In the genomic region with DNA sequence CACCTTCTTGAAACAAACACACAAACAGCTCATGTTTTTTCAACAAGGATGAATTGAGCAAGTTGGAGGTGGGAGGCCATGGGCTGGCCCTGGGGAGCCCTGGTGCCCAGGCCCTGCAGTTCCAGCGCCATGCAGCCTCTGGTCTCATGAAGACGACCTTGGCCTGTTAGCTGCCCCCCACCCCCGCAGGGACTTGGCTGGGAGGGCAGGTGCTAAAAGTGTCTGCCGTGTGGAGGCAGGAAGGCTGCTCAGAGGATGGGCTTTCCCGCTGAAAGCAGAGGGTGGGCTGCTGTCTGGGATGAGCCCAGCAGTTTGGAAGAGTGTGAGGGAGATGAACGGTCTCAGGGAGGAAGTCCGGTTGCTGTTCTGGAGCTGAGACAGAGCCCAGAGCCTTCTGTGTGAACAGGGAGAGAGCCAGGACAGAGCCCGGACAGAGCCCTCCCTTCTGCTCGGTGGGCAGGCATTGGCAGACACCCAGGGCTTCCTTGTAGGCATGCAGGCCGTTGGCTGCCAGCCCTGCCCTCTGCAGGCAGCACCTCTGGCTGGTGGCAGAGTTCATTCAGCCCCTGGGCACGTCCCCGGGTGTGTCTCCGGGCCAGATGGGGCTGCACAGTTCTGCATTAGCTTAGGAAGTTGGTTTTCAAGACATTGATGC, we compare ENCODE assay signal across 16 cellular contexts. TPM values are rescaled to one million over a fixed set of nuclear protein-coding genes. Genes with fewer than 3 reads are reported as not detected.
DNase-seq lines count a peak whose midpoint lies in the region; ATAC-seq, FAIRE-seq and TF ChIP-seq lines count a peak whose summit lies in the region.
"Had no signal": no experiment of that assay in that cellular context is flagged by ENCODE, and none has a peak within 500 bp of the region (broad histone marks: within the 10 kb centered on the region; RNA-seq: fewer than 3 reads in every experiment).

No MANE protein-coding gene starts in this region.

- no peak overlapping the region for H3K9ac ChIP-seq in endothelial cell of umbilical vein (replicated peaks; ENCODE audit: extremely low read depth, insufficient read depth, low read length)

- intact Hi-C loops in Right ventricle myocardium inferior (cut with DNase I): loop anchor here (5.0 kb wide), 2 partner anchors 42 to 107 kb away; no protein-coding TSS in a partner anchor
- intact Hi-C loops in endothelial cell of umbilical vein (cut with micrococcal nuclease): no loop called here
- intact Hi-C loops in mucosa of descending colon (cut with DNase I, micrococcal nuclease): no loop called here

- TF ChIP-seq POLR2A in endothelial cell of umbilical vein (IDR thresholded peaks at IDR 0.05; ENCODE audit: low read depth, low read length): no peak

- no peaks in the 10 kb centered on the region for H3K79me2 ChIP-seq in endothelial cell of umbilical vein (ENCODE audit: control insufficient read depth, insufficient read depth, low read length)

- no peaks in the 10 kb centered on the region for H3K4me1 Mint-ChIP-seq in stimulated activated naive CD8-positive, alpha-beta T cell treated with anti-CD3 and anti-CD28 coated beads, Interleukin-15, amount 100 ng/mL, for 72 hours
- H3K4me1 Mint-ChIP-seq in activated CD8-positive, alpha-beta memory T cell treated with anti-CD3 and anti-CD28 coated beads, Interleukin-2, amount 10 ng/mL, durations not matched to agents 7 days and 5 days: no peaks in the 10 kb centered on the region

- no TSS peak for BruUV-seq in endothelial cell of umbilical vein (replicated peaks; lab: Mats Ljungman, UMichigan)

- H3K27me3 ChIP-seq in right atrium auricular region (no peaks in the 10 kb centered on the region), endothelial cell of umbilical vein (ENCODE audit: control insufficient read depth in 2 of 2, insufficient read depth in 2 of 2, low read length in 2 of 2) (no peaks in the 10 kb centered on the region)

- no peaks in the 10 kb centered on the region for H3K9me1 ChIP-seq in endothelial cell of umbilical vein (replicated peaks; ENCODE audit: control insufficient read depth, extremely low read depth, insufficient read depth, low read length)

- CTCF ChIA-PET in endothelial cell of umbilical vein (lab: Charles Lee): interaction anchor here (1.0 to 1.8 kb wide), 3 partner anchors 8 to 172 kb away, joined by 3 to 14 read pairs (median 4); no protein-coding TSS in a partner anchor
- CTCF ChIA-PET in activated CD8-positive, alpha-beta memory T cell treated with anti-CD3 and anti-CD28 coated beads, Interleukin-2, amount 10 ng/mL, durations not matched to agents 7 days and 5 days (lab: Charles Lee): no interaction called here

- FAIRE-seq in endothelial cell of umbilical vein (lab: Jason Lieb, UNC): peak; percentile 75
- FAIRE-seq: G401.6 had no signal

- dilution Hi-C loops in endothelial cell of umbilical vein (cut with MboI; ENCODE audit: extremely low pct_ligation_motif_present, low sequenced_read_pairs): no loop called here

- peak overlapping the region in 1 of 2 donors; percentile 53 for H3K27ac ChIP-seq in right atrium auricular region
- no peak overlapping the region for H3K27ac ChIP-seq in endothelial cell of umbilical vein (ENCODE audit: insufficient read depth, low read depth, low read length)
- H3K27ac ChIP-seq: gastroesophageal sphincter had no signal

- no peak for TF ChIP-seq CTCF in right atrium auricular region (IDR thresholded peaks at IDR 0.05)
- peak in 1 of 2 donors; percentile 16 for TF ChIP-seq CTCF in endothelial cell of umbilical vein (IDR thresholded peaks at IDR 0.05; ENCODE audit: extremely low read depth in 1 of 2, insufficient read depth in 1 of 2, low read depth in 1 of 2, low read length in 2 of 2)
- TF ChIP-seq CTCF in mucosa of descending colon (IDR thresholded peaks at IDR 0.05): no peak

- H3K36me3 ChIP-seq in right atrium auricular region (no peaks in the 10 kb centered on the region), endothelial cell of umbilical vein (ENCODE audit: control insufficient read depth in 2 of 2, extremely low read depth in 1 of 2, insufficient read depth in 2 of 2, low read length in 2 of 2) (no peaks in the 10 kb centered on the region), mucosa of descending colon (ENCODE audit: low read depth) (no peaks in the 10 kb centered on the region)
- H3K36me3 ChIP-seq: gastroesophageal sphincter had no signal

- no peak overlapping the region for H3K4me3 Mint-ChIP-seq in stimulated activated naive CD8-positive, alpha-beta T cell treated with anti-CD3 and anti-CD28 coated beads, Interleukin-15, amount 100 ng/mL, for 72 hours
- no peak overlapping the region for H3K4me3 Mint-ChIP-seq in activated CD8-positive, alpha-beta memory T cell treated with anti-CD3 and anti-CD28 coated beads, Interleukin-2, amount 10 ng/mL, durations not matched to agents 7 days and 5 days

- H4K20me1 ChIP-seq in endothelial cell of umbilical vein (replicated peaks; ENCODE audit: control insufficient read depth, extremely low read depth, insufficient read depth, low read length): no peaks in the 10 kb centered on the region

- H3K4me3 ChIP-seq in right atrium auricular region (no peak overlapping the region), endothelial cell of umbilical vein (replicated peaks in 1 of 3; ENCODE audit: insufficient read depth in 1 of 3, low read depth in 1 of 3, low read length in 3 of 3) (no peak overlapping the region), mucosa of descending colon (no peak overlapping the region)
- H3K4me3 ChIP-seq: gastroesophageal sphincter had no signal

- H3K4me2 ChIP-seq in endothelial cell of umbilical vein (ENCODE audit: insufficient read depth, low read length): no peak overlapping the region

- H3K27ac Mint-ChIP-seq in stimulated activated naive CD8-positive, alpha-beta T cell treated with anti-CD3 and anti-CD28 coated beads, Interleukin-15, amount 100 ng/mL, for 72 hours: peak overlapping the region in 1 of 2 donors; percentile 29
- no peak overlapping the region for H3K27ac Mint-ChIP-seq in activated CD8-positive, alpha-beta memory T cell treated with anti-CD3 and anti-CD28 coated beads, Interleukin-2, amount 10 ng/mL, durations not matched to agents 7 days and 5 days

- peak; percentile 86 for ATAC-seq in Right ventricle myocardium inferior
- ATAC-seq in mucosa of descending colon: peak; percentile 74
- ATAC-seq in stimulated activated naive CD8-positive, alpha-beta T cell treated with anti-CD3 and anti-CD28 coated beads, Interleukin-15, Interleukin-2, amounts not matched to agents 100 U/mL and 50 U/mL, for 24 hours: no peak
- ATAC-seq in stimulated activated naive CD8-positive, alpha-beta T cell treated with anti-CD3 and anti-CD28 coated beads, Interleukin-15, amount 100 ng/mL, for 72 hours: no peak
- ATAC-seq in activated CD8-positive, alpha-beta memory T cell treated with anti-CD3 and anti-CD28 coated beads, Interleukin-2, amount 10 ng/mL, durations not matched to agents 7 days and 5 days: no peak
- ATAC-seq: gastroesophageal sphincter had no signal

- H3K4me1 ChIP-seq in right atrium auricular region (peaks cover 0 to 44% of the 10 kb centered on the region in 2 donors), endothelial cell of umbilical vein (ENCODE audit: control insufficient read depth, extremely low read depth, insufficient read depth, low read length) (peaks cover 20% of the 10 kb centered on the region), mucosa of descending colon (ENCODE audit: low read depth) (peaks cover 9% of the 10 kb centered on the region)
- H3K4me1 ChIP-seq: gastroesophageal sphincter had no signal

- POLR2A ChIA-PET in endothelial cell of umbilical vein (lab: Charles Lee): no interaction called here

- DNase-seq in Right ventricle myocardium inferior (ENCODE audit: missing footprints): peak; percentile 91
- DNase-seq in right atrium auricular region (ENCODE audit: low spot score): no peak
- DNase-seq in endothelial cell of umbilical vein (ENCODE audit: low read depth, low spot score): peak; percentile 59
- peak; percentile 49 to 74 (median 72) for DNase-seq in mucosa of descending colon
- no peak for DNase-seq in middle frontal gyrus (ENCODE audit: extremely low spot score, low spot score)
- no peak for DNase-seq in stimulated activated naive CD8-positive, alpha-beta T cell treated with anti-CD3 and anti-CD28 coated beads, Interleukin-15, Interleukin-2, amounts not matched to agents 100 U/mL and 50 U/mL, for 24 hours
- no peak for DNase-seq in stimulated activated naive CD8-positive, alpha-beta T cell treated with anti-CD3 and anti-CD28 coated beads, Interleukin-15, amount 100 ng/mL, for 72 hours
- DNase-seq in activated CD8-positive, alpha-beta memory T cell treated with anti-CD3 and anti-CD28 coated beads, Interleukin-2, amount 10 ng/mL, durations not matched to agents 7 days and 5 days: no peak
- DNase-seq: ACHN; activated T-cell treated with anti-CD3 and anti-CD28 coated beads, Interleukin-2, amount 50 U/mL, for 1 hour; central memory CD4-positive, alpha-beta T cell; Karpas-422; NCI-H526; T-helper 9 cell had no signal

- no peaks in the 10 kb centered on the region for H3K27me3 Mint-ChIP-seq in stimulated activated naive CD8-positive, alpha-beta T cell treated with anti-CD3 and anti-CD28 coated beads, Interleukin-15, amount 100 ng/mL, for 72 hours
- peaks cover 2% of the 10 kb centered on the region for H3K27me3 Mint-ChIP-seq in activated CD8-positive, alpha-beta memory T cell treated with anti-CD3 and anti-CD28 coated beads, Interleukin-2, amount 10 ng/mL, durations not matched to agents 7 days and 5 days

- peak overlapping the region; percentile 61 for H2AFZ ChIP-seq in endothelial cell of umbilical vein (ENCODE audit: low read depth, low read length)

- no peaks in the 10 kb centered on the region for H3K9me3 Mint-ChIP-seq in stimulated activated naive CD8-positive, alpha-beta T cell treated with anti-CD3 and anti-CD28 coated beads, Interleukin-15, amount 100 ng/mL, for 72 hours
- H3K9me3 Mint-ChIP-seq in activated CD8-positive, alpha-beta memory T cell treated with anti-CD3 and anti-CD28 coated beads, Interleukin-2, amount 10 ng/mL, durations not matched to agents 7 days and 5 days (ENCODE audit: low read depth): no peaks in the 10 kb centered on the region

- H3K9me3 ChIP-seq in right atrium auricular region (no peaks in the 10 kb centered on the region), endothelial cell of umbilical vein (replicated peaks; ENCODE audit: control insufficient read depth, insufficient read depth, low read length) (no peaks in the 10 kb centered on the region), mucosa of descending colon (no peaks in the 10 kb centered on the region)
- H3K9me3 ChIP-seq: gastroesophageal sphincter had no signal

- no peaks in the 10 kb centered on the region for H3K36me3 Mint-ChIP-seq in activated CD8-positive, alpha-beta memory T cell treated with anti-CD3 and anti-CD28 coated beads, Interleukin-2, amount 10 ng/mL, durations not matched to agents 7 days and 5 days

RNA-seq across cellular contexts. Expression of a gene that starts 18.7 kb away (rescaled TPM):
- total RNA-seq in Right ventricle myocardium inferior (not detected), right atrium auricular region (1 to 10 TPM in 1 of 2 donors, not detected in 1; 2.2 TPM), endothelial cell of umbilical vein (0.55 and 0.60 TPM in 2 replicates), mucosa of descending colon (not detected)
- polyA plus RNA-seq in endothelial cell of umbilical vein: 0.13 and 0.30 TPM in 2 replicates
- 0.28 and 0.34 TPM in 2 replicates for polyA plus RNA-seq in endothelial cell of umbilical vein (2011; cell fraction: cytosol; rRNA removed)
- 0.48 and 0.70 TPM in 2 replicates for polyA plus RNA-seq in endothelial cell of umbilical vein (2011; cell fraction: nucleus; rRNA removed)
- polyA plus RNA-seq in endothelial cell of umbilical vein (2012): 0.24 TPM in 1 of 2 replicates, not detected in the other
- polyA minus RNA-seq in endothelial cell of umbilical vein: 0.74 TPM in 1 of 2 replicates, not detected in the other
- polyA minus RNA-seq in endothelial cell of umbilical vein (2011; cell fraction: cytosol; rRNA and poly(A)+ RNA removed): not detected
- 1.5 and 2.5 TPM in 2 replicates for polyA minus RNA-seq in endothelial cell of umbilical vein (2011; cell fraction: nucleus; rRNA and poly(A)+ RNA removed)
- total RNA-seq in activated CD8-positive, alpha-beta memory T cell treated with anti-CD3 and anti-CD28 coated beads, Interleukin-2, amount 10 ng/mL, durations not matched to agents 7 days and 5 days: 1 to 10 TPM; 1.1 to 2.4 TPM

Comparison
In these comparisons a context has a peak if more than half of its experiments do, and no peak if none do; other contexts are left out.
1. DNase-seq: peak in Right ventricle myocardium inferior (single experiment), endothelial cell of umbilical vein (single experiment) and mucosa of descending colon (3 of 3); none in right atrium auricular region (single experiment), middle frontal gyrus (single experiment), stimulated activated naive CD8-positive, alpha-beta T cell treated with anti-CD3 and anti-CD28 coated beads, Interleukin-15, Interleukin-2, amounts not matched to agents 100 U/mL and 50 U/mL, for 24 hours (single experiment), stimulated activated naive CD8-positive, alpha-beta T cell treated with anti-CD3 and anti-CD28 coated beads, Interleukin-15, amount 100 ng/mL, for 72 hours (0 of 2) and activated CD8-positive, alpha-beta memory T cell treated with anti-CD3 and anti-CD28 coated beads, Interleukin-2, amount 10 ng/mL, durations not matched to agents 7 days and 5 days (single experiment).
2. ATAC-seq: peak in Right ventricle myocardium inferior (single experiment) and mucosa of descending colon (single experiment); none in stimulated activated naive CD8-positive, alpha-beta T cell treated with anti-CD3 and anti-CD28 coated beads, Interleukin-15, Interleukin-2, amounts not matched to agents 100 U/mL and 50 U/mL, for 24 hours (single experiment), stimulated activated naive CD8-positive, alpha-beta T cell treated with anti-CD3 and anti-CD28 coated beads, Interleukin-15, amount 100 ng/mL, for 72 hours (single experiment) and activated CD8-positive, alpha-beta memory T cell treated with anti-CD3 and anti-CD28 coated beads, Interleukin-2, amount 10 ng/mL, durations not matched to agents 7 days and 5 days (single experiment).